In genomic region chr2:24577481-24577880, GRCh38 we compare ENCODE assay signal across 8 cellular contexts.
A peak's percentile ranks its signal among the peaks of the same experiment; 100 is the strongest.
DNase-seq lines count a peak whose midpoint lies in the region; ATAC-seq and TF ChIP-seq lines count a peak whose summit lies in the region.

No MANE protein-coding gene starts in this region.

- no peak for TF ChIP-seq EP300 in tibial nerve (IDR thresholded peaks at IDR 0.05)

- ATAC-seq in GM19463 (IDR thresholded peaks at IDR 0.05; ENCODE audit: unreplicated experiment) (peak; percentile 60), HG03139 (IDR thresholded peaks at IDR 0.05; ENCODE audit: unreplicated experiment) (peak; percentile 53), body of pancreas (no peak)

- intact Hi-C loops in body of pancreas (cut with DNase I): no loop called here

- peaks cover 76% of the 10 kb centered on the region for H3K4me1 Mint-ChIP-seq in activated naive CD8-positive, alpha-beta T cell (ENCODE audit: low read depth)

- peaks cover 23% of the 10 kb centered on the region for H3K36me3 Mint-ChIP-seq in activated naive CD8-positive, alpha-beta T cell

- H3K9me3 Mint-ChIP-seq in activated naive CD8-positive, alpha-beta T cell (ENCODE audit: low read depth): no peaks in the 10 kb centered on the region

- DNase-seq in GM12864 (ENCODE audit: low read depth): peak; percentile 72
- no peak for DNase-seq in 8988T
- no peak for DNase-seq in stimulated activated CD4-positive, alpha-beta T cell treated with anti-CD3 and anti-CD28 coated beads, Interleukin-4, amount 100 ng/mL, for 4 hours
- DNase-seq in tibial nerve (ENCODE audit: low spot score in 2 of 2): no peak
- DNase-seq in body of pancreas: no peak

- TF ChIP-seq CTCF in GM12864 (IDR thresholded peaks at IDR 0.05; ENCODE audit: low read depth, low read length, missing control alignments) (no peak), tibial nerve (IDR thresholded peaks at IDR 0.05) (no peak), body of pancreas (IDR thresholded peaks at IDR 0.05) (no peak)

- no peak overlapping the region; the same call in 1 of the 2 replicates for H3K4me3 ChIP-seq in GM12864 (ENCODE audit: low read depth, low read length)
- no peak overlapping the region for H3K4me3 ChIP-seq in tibial nerve
- H3K4me3 ChIP-seq in body of pancreas: no peak overlapping the region

- H3K4me3 Mint-ChIP-seq in activated naive CD8-positive, alpha-beta T cell: peak overlapping the region; percentile 60

- TF ChIP-seq POLR2A in tibial nerve (IDR thresholded peaks at IDR 0.05): no peak
- no peak for TF ChIP-seq POLR2A in body of pancreas (IDR thresholded peaks at IDR 0.05)

- peaks cover 0 to 31% (median 7%) of the 10 kb centered on the region in 4 donors for H3K4me1 ChIP-seq in tibial nerve
- H3K4me1 ChIP-seq in body of pancreas: peaks cover 39% of the 10 kb centered on the region

- no peak overlapping the region for H3K27ac ChIP-seq in tibial nerve
- H3K27ac ChIP-seq in body of pancreas: no peak overlapping the region

- 42 to 44% methylated on average over 2 of the region's 2 CpGs for WGBS in tibial nerve, 2 donors
- WGBS in body of pancreas, 2 donors: 13 to 14% methylated on average over 2 of the region's 2 CpGs

- peak overlapping the region; percentile 83 for H3K27ac Mint-ChIP-seq in activated naive CD8-positive, alpha-beta T cell

- no peaks in the 10 kb centered on the region for H3K36me3 ChIP-seq in tibial nerve
- no peaks in the 10 kb centered on the region for H3K36me3 ChIP-seq in body of pancreas (replicated peaks in 1 of 2; ENCODE audit: insufficient read depth in 1 of 2, low read depth in 2 of 2)

- no peaks in the 10 kb centered on the region for H3K27me3 Mint-ChIP-seq in activated naive CD8-positive, alpha-beta T cell

- no peaks in the 10 kb centered on the region for H3K27me3 ChIP-seq in tibial nerve
- H3K27me3 ChIP-seq in body of pancreas: no peaks in the 10 kb centered on the region

- no peaks in the 10 kb centered on the region for H3K9me3 ChIP-seq in tibial nerve
- H3K9me3 ChIP-seq in body of pancreas: no peaks in the 10 kb centered on the region
